Comparison of ENCODE assay signal across 1 cellular context in the genomic region with DNA sequence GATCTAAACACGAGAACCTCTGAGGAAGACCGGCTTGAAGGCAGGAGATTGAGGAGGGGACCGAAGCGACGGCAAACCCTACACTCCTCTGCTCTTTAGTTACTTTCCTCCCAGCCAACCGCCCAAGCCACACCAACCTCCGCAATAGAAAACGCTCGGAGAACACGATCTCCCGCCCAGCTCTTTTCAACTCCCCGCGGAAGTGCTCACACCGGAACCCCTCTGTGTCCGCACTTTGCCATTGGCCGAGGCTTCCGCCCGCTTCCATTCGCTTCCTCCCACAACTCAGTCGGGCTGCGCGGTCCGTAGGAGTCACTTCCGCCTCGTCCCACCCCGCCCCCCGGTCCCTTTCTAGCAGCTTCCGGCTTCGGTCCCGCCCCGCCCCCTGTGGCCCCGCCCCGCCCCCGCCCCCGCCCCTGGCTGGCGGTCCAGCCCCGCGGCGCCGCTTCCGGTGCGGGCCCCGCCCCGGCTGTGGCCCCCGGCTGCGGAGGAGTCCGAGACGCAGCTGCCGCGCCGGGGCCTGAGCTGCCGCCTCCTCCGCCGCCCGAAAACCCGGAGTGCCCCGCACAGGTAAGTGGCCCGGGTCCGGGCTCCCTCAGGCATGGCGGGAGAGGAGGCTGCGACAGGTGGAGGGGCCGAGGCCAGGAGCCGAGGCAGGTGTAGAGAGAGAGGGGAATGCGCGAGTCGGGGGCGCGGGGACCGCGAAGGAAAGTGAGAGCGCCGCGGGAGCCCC.
TF ChIP-seq lines count a peak whose summit lies in the region.

A gene with protein sequence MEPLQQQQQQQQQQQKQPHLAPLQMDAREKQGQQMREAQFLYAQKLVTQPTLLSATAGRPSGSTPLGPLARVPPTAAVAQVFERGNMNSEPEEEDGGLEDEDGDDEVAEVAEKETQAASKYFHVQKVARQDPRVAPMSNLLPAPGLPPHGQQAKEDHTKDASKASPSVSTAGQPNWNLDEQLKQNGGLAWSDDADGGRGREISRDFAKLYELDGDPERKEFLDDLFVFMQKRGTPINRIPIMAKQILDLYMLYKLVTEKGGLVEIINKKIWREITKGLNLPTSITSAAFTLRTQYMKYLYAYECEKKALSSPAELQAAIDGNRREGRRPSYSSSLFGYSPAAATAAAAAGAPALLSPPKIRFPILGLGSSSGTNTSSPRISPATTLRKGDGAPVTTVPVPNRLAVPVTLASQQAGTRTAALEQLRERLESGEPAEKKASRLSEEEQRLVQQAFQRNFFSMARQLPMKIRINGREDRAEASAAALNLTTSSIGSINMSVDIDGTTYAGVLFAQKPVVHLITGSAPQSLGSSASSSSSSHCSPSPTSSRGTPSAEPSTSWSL (plus strand): TSS at position 460 of the 733 bp plus-strand sequence. CDS start 2,717 bp downstream, outside the sequence.

TF ChIP-seq in HepG2, 621 proteins besides CTCF, POLR2A, EP300 and RAD21 (continued from another document and continues in another):
- TF ChIP-seq ZBTB1 (CRISPR knock-in tag; IDR thresholded peaks at IDR 0.05; ENCODE audit: borderline replicate concordance) (no peak), ZSCAN30 (CRISPR knock-in tag; IDR thresholded peaks at IDR 0.05) (no peak), SPEN (CRISPR knock-in tag; IDR thresholded peaks at IDR 0.05; ENCODE audit: low read depth) (peak; percentile 31; the same call in 1 of the 2 replicates), ZNF430 (CRISPR knock-in tag; IDR thresholded peaks at IDR 0.05) (no peak), SP4 (CRISPR knock-in tag; IDR thresholded peaks at IDR 0.05) (peak; percentile 80), KMT2A (CRISPR knock-in tag; IDR thresholded peaks at IDR 0.05) (peak; percentile 68; the same call in 1 of the 2 replicates), SP2 (CRISPR knock-in tag; IDR thresholded peaks at IDR 0.05) (peak; percentile 88), ZC3H13 (CRISPR knock-in tag; IDR thresholded peaks at IDR 0.05) (no peak), NBN (conservative IDR thresholded peaks at IDR 0.05) (no peak), ZNF484 (CRISPR knock-in tag; IDR thresholded peaks at IDR 0.05; ENCODE audit: borderline replicate concordance, low read depth) (no peak), HNRNPLL (IDR thresholded peaks at IDR 0.05; ENCODE audit: low read depth, low read length, poor library complexity, severe bottlenecking) (peak; percentile 51), MBD4 (IDR thresholded peaks at IDR 0.05; ENCODE audit: borderline replicate concordance, low read length) (no peak), CREB1 (IDR thresholded peaks at IDR 0.05) (0 out of 2 replicates have a peak, but pooled peaks have one; percentile 41), CREB1 (CRISPR knock-in tag; IDR thresholded peaks at IDR 0.05) (peak; percentile 72), ZNF780A (CRISPR knock-in tag; IDR thresholded peaks at IDR 0.05) (no peak), AGO2 (optimal IDR thresholded peaks at IDR 0.05; ENCODE audit: low read depth, low read length) (peak; percentile 45), GABPB1 (CRISPR knock-in tag; IDR thresholded peaks at IDR 0.05) (peak; percentile 96), SP1 (IDR thresholded peaks at IDR 0.05) (no peak), SP1 (CRISPR knock-in tag; IDR thresholded peaks at IDR 0.05) (peak; percentile 69; the same call in 1 of the 2 replicates), SUZ12 (IDR thresholded peaks at IDR 0.05; ENCODE audit: low read depth, low read length) (no peak), ASH2L (IDR thresholded peaks at IDR 0.05; ENCODE audit: insufficient read length, low read depth, low read length) (peak; percentile 63), ETV5 (CRISPR knock-in tag; IDR thresholded peaks at IDR 0.05; ENCODE audit: borderline replicate concordance) (peak; percentile 60; the same call in 1 of the 2 replicates), ZNF724P (CRISPR knock-in tag; IDR thresholded peaks at IDR 0.05; ENCODE audit: borderline replicate concordance) (no peak), JUN (CRISPR knock-in tag; IDR thresholded peaks at IDR 0.05) (no peak), ZKSCAN5 (CRISPR knock-in tag; IDR thresholded peaks at IDR 0.05) (no peak)
- TF ChIP-seq, protein P1, sequence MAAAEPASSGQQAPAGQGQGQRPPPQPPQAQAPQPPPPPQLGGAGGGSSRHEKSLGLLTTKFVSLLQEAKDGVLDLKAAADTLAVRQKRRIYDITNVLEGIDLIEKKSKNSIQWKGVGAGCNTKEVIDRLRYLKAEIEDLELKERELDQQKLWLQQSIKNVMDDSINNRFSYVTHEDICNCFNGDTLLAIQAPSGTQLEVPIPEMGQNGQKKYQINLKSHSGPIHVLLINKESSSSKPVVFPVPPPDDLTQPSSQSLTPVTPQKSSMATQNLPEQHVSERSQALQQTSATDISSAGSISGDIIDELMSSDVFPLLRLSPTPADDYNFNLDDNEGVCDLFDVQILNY (CRISPR knock-in tag; conservative IDR thresholded peaks at IDR 0.05) = peak; percentile 83
- TF ChIP-seq, protein P2, sequence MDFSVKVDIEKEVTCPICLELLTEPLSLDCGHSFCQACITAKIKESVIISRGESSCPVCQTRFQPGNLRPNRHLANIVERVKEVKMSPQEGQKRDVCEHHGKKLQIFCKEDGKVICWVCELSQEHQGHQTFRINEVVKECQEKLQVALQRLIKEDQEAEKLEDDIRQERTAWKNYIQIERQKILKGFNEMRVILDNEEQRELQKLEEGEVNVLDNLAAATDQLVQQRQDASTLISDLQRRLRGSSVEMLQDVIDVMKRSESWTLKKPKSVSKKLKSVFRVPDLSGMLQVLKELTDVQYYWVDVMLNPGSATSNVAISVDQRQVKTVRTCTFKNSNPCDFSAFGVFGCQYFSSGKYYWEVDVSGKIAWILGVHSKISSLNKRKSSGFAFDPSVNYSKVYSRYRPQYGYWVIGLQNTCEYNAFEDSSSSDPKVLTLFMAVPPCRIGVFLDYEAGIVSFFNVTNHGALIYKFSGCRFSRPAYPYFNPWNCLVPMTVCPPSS (IDR thresholded peaks at IDR 0.05) = no peak
- TF ChIP-seq, protein P3, sequence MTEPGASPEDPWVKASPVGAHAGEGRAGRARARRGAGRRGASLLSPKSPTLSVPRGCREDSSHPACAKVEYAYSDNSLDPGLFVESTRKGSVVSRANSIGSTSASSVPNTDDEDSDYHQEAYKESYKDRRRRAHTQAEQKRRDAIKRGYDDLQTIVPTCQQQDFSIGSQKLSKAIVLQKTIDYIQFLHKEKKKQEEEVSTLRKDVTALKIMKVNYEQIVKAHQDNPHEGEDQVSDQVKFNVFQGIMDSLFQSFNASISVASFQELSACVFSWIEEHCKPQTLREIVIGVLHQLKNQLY (CRISPR knock-in tag; IDR thresholded peaks at IDR 0.05) = no peak
- TF ChIP-seq, protein P4, sequence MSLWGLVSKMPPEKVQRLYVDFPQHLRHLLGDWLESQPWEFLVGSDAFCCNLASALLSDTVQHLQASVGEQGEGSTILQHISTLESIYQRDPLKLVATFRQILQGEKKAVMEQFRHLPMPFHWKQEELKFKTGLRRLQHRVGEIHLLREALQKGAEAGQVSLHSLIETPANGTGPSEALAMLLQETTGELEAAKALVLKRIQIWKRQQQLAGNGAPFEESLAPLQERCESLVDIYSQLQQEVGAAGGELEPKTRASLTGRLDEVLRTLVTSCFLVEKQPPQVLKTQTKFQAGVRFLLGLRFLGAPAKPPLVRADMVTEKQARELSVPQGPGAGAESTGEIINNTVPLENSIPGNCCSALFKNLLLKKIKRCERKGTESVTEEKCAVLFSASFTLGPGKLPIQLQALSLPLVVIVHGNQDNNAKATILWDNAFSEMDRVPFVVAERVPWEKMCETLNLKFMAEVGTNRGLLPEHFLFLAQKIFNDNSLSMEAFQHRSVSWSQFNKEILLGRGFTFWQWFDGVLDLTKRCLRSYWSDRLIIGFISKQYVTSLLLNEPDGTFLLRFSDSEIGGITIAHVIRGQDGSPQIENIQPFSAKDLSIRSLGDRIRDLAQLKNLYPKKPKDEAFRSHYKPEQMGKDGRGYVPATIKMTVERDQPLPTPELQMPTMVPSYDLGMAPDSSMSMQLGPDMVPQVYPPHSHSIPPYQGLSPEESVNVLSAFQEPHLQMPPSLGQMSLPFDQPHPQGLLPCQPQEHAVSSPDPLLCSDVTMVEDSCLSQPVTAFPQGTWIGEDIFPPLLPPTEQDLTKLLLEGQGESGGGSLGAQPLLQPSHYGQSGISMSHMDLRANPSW (CRISPR knock-in tag; IDR thresholded peaks at IDR 0.05; ENCODE audit: borderline replicate concordance) = no peak
- TF ChIP-seq, protein P5, sequence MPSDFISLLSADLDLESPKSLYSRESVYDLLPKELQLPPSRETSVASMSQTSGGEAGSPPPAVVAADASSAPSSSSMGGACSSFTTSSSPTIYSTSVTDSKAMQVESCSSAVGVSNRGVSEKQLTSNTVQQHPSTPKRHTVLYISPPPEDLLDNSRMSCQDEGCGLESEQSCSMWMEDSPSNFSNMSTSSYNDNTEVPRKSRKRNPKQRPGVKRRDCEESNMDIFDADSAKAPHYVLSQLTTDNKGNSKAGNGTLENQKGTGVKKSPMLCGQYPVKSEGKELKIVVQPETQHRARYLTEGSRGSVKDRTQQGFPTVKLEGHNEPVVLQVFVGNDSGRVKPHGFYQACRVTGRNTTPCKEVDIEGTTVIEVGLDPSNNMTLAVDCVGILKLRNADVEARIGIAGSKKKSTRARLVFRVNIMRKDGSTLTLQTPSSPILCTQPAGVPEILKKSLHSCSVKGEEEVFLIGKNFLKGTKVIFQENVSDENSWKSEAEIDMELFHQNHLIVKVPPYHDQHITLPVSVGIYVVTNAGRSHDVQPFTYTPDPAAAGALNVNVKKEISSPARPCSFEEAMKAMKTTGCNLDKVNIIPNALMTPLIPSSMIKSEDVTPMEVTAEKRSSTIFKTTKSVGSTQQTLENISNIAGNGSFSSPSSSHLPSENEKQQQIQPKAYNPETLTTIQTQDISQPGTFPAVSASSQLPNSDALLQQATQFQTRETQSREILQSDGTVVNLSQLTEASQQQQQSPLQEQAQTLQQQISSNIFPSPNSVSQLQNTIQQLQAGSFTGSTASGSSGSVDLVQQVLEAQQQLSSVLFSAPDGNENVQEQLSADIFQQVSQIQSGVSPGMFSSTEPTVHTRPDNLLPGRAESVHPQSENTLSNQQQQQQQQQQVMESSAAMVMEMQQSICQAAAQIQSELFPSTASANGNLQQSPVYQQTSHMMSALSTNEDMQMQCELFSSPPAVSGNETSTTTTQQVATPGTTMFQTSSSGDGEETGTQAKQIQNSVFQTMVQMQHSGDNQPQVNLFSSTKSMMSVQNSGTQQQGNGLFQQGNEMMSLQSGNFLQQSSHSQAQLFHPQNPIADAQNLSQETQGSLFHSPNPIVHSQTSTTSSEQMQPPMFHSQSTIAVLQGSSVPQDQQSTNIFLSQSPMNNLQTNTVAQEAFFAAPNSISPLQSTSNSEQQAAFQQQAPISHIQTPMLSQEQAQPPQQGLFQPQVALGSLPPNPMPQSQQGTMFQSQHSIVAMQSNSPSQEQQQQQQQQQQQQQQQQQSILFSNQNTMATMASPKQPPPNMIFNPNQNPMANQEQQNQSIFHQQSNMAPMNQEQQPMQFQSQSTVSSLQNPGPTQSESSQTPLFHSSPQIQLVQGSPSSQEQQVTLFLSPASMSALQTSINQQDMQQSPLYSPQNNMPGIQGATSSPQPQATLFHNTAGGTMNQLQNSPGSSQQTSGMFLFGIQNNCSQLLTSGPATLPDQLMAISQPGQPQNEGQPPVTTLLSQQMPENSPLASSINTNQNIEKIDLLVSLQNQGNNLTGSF (CRISPR knock-in tag; IDR thresholded peaks at IDR 0.05) = no peak
- TF ChIP-seq, protein P6, sequence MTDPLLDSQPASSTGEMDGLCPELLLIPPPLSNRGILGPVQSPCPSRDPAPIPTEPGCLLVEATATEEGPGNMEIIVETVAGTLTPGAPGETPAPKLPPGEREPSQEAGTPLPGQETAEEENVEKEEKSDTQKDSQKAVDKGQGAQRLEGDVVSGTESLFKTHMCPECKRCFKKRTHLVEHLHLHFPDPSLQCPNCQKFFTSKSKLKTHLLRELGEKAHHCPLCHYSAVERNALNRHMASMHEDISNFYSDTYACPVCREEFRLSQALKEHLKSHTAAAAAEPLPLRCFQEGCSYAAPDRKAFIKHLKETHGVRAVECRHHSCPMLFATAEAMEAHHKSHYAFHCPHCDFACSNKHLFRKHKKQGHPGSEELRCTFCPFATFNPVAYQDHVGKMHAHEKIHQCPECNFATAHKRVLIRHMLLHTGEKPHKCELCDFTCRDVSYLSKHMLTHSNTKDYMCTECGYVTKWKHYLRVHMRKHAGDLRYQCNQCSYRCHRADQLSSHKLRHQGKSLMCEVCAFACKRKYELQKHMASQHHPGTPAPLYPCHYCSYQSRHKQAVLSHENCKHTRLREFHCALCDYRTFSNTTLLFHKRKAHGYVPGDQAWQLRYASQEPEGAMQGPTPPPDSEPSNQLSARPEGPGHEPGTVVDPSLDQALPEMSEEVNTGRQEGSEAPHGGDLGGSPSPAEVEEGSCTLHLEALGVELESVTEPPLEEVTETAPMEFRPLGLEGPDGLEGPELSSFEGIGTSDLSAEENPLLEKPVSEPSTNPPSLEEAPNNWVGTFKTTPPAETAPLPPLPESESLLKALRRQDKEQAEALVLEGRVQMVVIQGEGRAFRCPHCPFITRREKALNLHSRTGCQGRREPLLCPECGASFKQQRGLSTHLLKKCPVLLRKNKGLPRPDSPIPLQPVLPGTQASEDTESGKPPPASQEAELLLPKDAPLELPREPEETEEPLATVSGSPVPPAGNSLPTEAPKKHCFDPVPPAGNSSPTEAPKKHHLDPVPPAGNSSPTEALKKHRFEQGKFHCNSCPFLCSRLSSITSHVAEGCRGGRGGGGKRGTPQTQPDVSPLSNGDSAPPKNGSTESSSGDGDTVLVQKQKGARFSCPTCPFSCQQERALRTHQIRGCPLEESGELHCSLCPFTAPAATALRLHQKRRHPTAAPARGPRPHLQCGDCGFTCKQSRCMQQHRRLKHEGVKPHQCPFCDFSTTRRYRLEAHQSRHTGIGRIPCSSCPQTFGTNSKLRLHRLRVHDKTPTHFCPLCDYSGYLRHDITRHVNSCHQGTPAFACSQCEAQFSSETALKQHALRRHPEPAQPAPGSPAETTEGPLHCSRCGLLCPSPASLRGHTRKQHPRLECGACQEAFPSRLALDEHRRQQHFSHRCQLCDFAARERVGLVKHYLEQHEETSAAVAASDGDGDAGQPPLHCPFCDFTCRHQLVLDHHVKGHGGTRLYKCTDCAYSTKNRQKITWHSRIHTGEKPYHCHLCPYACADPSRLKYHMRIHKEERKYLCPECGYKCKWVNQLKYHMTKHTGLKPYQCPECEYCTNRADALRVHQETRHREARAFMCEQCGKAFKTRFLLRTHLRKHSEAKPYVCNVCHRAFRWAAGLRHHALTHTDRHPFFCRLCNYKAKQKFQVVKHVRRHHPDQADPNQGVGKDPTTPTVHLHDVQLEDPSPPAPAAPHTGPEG (CRISPR knock-in tag; IDR thresholded peaks at IDR 0.05) = peak; percentile 30; the same call in 1 of the 2 replicates
- TF ChIP-seq, protein P7, sequence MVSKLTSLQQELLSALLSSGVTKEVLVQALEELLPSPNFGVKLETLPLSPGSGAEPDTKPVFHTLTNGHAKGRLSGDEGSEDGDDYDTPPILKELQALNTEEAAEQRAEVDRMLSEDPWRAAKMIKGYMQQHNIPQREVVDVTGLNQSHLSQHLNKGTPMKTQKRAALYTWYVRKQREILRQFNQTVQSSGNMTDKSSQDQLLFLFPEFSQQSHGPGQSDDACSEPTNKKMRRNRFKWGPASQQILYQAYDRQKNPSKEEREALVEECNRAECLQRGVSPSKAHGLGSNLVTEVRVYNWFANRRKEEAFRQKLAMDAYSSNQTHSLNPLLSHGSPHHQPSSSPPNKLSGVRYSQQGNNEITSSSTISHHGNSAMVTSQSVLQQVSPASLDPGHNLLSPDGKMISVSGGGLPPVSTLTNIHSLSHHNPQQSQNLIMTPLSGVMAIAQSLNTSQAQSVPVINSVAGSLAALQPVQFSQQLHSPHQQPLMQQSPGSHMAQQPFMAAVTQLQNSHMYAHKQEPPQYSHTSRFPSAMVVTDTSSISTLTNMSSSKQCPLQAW (CRISPR knock-in tag; IDR thresholded peaks at IDR 0.05) = no peak
